1 cellular context compared by ENCODE assay signal in genomic region chr1:2859881-2860430, GRCh38.
TF ChIP-seq lines count a peak whose summit lies in the region.

No MANE protein-coding gene starts in this region.

TF ChIP-seq in GM23338, 12 proteins besides CTCF, POLR2A, EP300 and RAD21 (continued from another document):
- TF ChIP-seq, protein P1, sequence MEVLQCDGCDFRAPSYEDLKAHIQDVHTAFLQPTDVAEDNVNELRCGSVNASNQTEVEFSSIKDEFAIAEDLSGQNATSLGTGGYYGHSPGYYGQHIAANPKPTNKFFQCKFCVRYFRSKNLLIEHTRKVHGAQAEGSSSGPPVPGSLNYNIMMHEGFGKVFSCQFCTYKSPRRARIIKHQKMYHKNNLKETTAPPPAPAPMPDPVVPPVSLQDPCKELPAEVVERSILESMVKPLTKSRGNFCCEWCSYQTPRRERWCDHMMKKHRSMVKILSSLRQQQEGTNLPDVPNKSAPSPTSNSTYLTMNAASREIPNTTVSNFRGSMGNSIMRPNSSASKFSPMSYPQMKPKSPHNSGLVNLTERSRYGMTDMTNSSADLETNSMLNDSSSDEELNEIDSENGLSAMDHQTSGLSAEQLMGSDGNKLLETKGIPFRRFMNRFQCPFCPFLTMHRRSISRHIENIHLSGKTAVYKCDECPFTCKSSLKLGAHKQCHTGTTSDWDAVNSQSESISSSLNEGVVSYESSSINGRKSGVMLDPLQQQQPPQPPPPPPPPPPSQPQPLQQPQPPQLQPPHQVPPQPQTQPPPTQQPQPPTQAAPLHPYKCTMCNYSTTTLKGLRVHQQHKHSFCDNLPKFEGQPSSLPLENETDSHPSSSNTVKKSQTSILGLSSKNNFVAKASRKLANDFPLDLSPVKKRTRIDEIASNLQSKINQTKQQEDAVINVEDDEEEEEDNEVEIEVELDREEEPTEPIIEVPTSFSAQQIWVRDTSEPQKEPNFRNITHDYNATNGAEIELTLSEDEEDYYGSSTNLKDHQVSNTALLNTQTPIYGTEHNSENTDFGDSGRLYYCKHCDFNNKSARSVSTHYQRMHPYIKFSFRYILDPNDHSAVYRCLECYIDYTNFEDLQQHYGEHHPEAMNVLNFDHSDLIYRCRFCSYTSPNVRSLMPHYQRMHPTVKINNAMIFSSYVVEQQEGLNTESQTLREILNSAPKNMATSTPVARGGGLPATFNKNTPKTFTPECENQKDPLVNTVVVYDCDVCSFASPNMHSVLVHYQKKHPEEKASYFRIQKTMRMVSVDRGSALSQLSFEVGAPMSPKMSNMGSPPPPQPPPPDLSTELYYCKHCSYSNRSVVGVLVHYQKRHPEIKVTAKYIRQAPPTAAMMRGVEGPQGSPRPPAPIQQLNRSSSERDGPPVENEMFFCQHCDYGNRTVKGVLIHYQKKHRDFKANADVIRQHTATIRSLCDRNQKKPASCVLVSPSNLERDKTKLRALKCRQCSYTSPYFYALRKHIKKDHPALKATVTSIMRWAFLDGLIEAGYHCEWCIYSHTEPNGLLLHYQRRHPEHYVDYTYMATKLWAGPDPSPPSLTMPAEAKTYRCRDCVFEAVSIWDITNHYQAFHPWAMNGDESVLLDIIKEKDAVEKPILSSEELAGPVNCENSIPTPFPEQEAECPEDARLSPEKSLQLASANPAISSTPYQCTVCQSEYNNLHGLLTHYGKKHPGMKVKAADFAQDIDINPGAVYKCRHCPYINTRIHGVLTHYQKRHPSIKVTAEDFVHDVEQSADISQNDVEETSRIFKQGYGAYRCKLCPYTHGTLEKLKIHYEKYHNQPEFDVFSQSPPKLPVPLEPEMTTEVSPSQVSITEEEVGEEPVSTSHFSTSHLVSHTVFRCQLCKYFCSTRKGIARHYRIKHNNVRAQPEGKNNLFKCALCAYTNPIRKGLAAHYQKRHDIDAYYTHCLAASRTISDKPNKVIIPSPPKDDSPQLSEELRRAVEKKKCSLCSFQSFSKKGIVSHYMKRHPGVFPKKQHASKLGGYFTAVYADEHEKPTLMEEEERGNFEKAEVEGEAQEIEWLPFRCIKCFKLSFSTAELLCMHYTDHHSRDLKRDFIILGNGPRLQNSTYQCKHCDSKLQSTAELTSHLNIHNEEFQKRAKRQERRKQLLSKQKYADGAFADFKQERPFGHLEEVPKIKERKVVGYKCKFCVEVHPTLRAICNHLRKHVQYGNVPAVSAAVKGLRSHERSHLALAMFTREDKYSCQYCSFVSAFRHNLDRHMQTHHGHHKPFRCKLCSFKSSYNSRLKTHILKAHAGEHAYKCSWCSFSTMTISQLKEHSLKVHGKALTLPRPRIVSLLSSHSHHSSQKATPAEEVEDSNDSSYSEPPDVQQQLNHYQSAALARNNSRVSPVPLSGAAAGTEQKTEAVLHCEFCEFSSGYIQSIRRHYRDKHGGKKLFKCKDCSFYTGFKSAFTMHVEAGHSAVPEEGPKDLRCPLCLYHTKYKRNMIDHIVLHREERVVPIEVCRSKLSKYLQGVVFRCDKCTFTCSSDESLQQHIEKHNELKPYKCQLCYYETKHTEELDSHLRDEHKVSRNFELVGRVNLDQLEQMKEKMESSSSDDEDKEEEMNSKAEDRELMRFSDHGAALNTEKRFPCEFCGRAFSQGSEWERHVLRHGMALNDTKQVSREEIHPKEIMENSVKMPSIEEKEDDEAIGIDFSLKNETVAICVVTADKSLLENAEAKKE (CRISPR knock-in tag; IDR thresholded peaks at IDR 0.05), result no peak
- TF ChIP-seq STAT1 (IDR thresholded peaks at IDR 0.05; ENCODE audit: unreplicated experiment) (no peak), EZH2 (IDR thresholded peaks at IDR 0.05; ENCODE audit: low read depth, unreplicated experiment) (no peak), ZNF331 (CRISPR knock-in tag; IDR thresholded peaks at IDR 0.05; ENCODE audit: low read depth) (no peak), EZH2phosphoT487 (IDR thresholded peaks at IDR 0.05; ENCODE audit: unreplicated experiment) (no peak), REST (IDR thresholded peaks at IDR 0.05; ENCODE audit: unreplicated experiment) (no peak), ZNF114 (CRISPR knock-in tag; IDR thresholded peaks at IDR 0.05) (no peak), JUNB (IDR thresholded peaks at IDR 0.05; ENCODE audit: unreplicated experiment) (no peak)
